23 cellular contexts compared by ENCODE assay signal in the genomic region with DNA sequence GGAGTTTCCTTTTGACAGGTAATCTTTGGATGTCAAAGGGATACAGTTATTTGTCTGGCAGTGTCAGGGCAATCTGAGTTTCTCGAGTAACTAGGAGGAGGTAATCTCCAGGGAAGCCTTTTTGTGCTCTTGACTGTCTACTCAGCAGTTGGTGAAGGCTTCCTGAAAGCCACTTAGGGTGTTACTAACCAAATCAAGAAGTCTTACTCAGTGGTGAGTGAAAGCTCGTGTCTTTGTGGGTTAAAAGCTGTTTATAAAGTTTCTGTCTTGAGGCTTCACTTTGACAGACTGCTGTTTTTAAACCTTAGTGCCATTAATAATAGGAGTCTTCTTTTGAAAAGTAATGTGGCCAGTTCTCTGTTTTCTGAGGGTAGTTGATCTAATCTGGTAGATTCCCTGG. TPM values are rescaled to one million over a fixed set of nuclear protein-coding genes. Genes with fewer than 3 reads are reported as not detected.
DNase-seq lines count a peak whose midpoint lies in the region; ATAC-seq, FAIRE-seq and TF ChIP-seq lines count a peak whose summit lies in the region.
"Had no signal": no experiment of that assay in that cellular context is flagged by ENCODE, and none has a peak within 500 bp of the region (broad histone marks: within the 10 kb centered on the region; RNA-seq: fewer than 3 reads in every experiment).

No MANE protein-coding gene starts in this region.

- H3K9ac ChIP-seq in H1 (replicated peaks in 1 of 4; ENCODE audit: extremely low read depth in 1 of 4, low read depth in 3 of 4, low read length in 3 of 4) = no peak overlapping the region
- no peak overlapping the region for H3K9ac ChIP-seq in neural cell (ENCODE audit: low read length)
- H3K9ac ChIP-seq: KMS-11 had no signal

- WGBS in H1 (ENCODE audit: extremely low coverage in 1 of 2, insufficient coverage in 1 of 2, insufficient read length in 1 of 2, insufficient replicate concordance in 2 of 2, low coverage in 1 of 2, low lambda C conversion rate in 2 of 2, missing lambda C conversion rate in 1 of 2), 2 experiments = 49% methylated on average over 2 of the region's 2 CpGs; no CpG with 5 or more reads in 1 of the 2 experiments

- POLR2A ChIA-PET in H1 (lab: Charles Lee; ENCODE audit: partially characterized antibody) (interaction anchor here (1.7 kb wide), 1 partner anchor 23 kb away, joined by 4 read pairs; no protein-coding TSS in a partner anchor), GM10248 (lab: Yijun Ruan, JAX) (no interaction called here)

- H3K9me2 ChIP-seq in neural cell (ENCODE audit: insufficient read depth, low read length) = no peaks in the 10 kb centered on the region

- H4K91ac ChIP-seq in H1 (replicated peaks; ENCODE audit: insufficient read length, low read length) = no peak overlapping the region

- H2BK120ac ChIP-seq in H1 (replicated peaks; ENCODE audit: low read depth, low read length) = no peak overlapping the region

- no peak overlapping the region for H3K23ac ChIP-seq in H1 (ENCODE audit: insufficient read length)

- H4K5ac ChIP-seq in H1 (ENCODE audit: insufficient read length, low read depth, low read length) = no peak overlapping the region

- H3K79me2 ChIP-seq in H1 (ENCODE audit: control insufficient read depth in 1 of 2, insufficient read depth in 2 of 2, low read length in 2 of 2) (no peaks in the 10 kb centered on the region), neural cell (replicated peaks; ENCODE audit: insufficient read depth, low read length) (no peaks in the 10 kb centered on the region)

- no peaks in the 10 kb centered on the region for H3K9me3 ChIP-seq in H1 (ENCODE audit: insufficient read depth in 2 of 2, low read depth in 1 of 2, low read length in 1 of 2)
- H3K9me3 ChIP-seq in neural cell (ENCODE audit: low read length) = no peaks in the 10 kb centered on the region
- H3K9me3 ChIP-seq: right lobe of liver had no signal

- H4K20me1 ChIP-seq in H1 (replicated peaks in 1 of 2; ENCODE audit: control insufficient read depth in 1 of 2, insufficient read depth in 2 of 2, low read length in 2 of 2) (peaks cover 0 to 2% of the 10 kb centered on the region in 2 experiments), neural cell (ENCODE audit: insufficient read depth) (no peaks in the 10 kb centered on the region)

- H3K4me3 ChIP-seq in H1 (ENCODE audit: extremely low read depth in 1 of 4, insufficient read depth in 2 of 4, low read depth in 3 of 4, low read length in 4 of 4) = peak overlapping the region in 2 of 4 experiments; percentile 10 to 83; a peak in 2 of 8 replicates
- peak overlapping the region; percentile 76 for H3K4me3 ChIP-seq in neural cell (ENCODE audit: low read length)
- H3K4me3 ChIP-seq: right lobe of liver had no signal

- H3K4me1 ChIP-seq in H1 (replicated peaks in 1 of 4; ENCODE audit: control insufficient read depth in 3 of 4, insufficient read depth in 4 of 4, low read length in 3 of 4) = peaks cover 0 to 7% (median 4%) of the 10 kb centered on the region in 4 experiments; a peak in 2 of 7 replicates

- H3K27ac ChIP-seq in H1 (ENCODE audit: low read depth, low read length) = no peak overlapping the region
- no peak overlapping the region for H3K27ac ChIP-seq in neural cell (ENCODE audit: low read length)
- H3K27ac ChIP-seq: epithelial cell of prostate, KMS-11, right lobe of liver had no signal

- H2AFZ ChIP-seq in H1 (ENCODE audit: low read length) = no peak overlapping the region
- H2AFZ ChIP-seq in neural cell (ENCODE audit: low read depth, low read length) = no peak overlapping the region

- H2BK15ac ChIP-seq in H1 (ENCODE audit: low read length) = no peak overlapping the region

- no peak overlapping the region for H2BK5ac ChIP-seq in H1 (ENCODE audit: low read depth, low read length)

- H3K79me1 ChIP-seq in H1 (ENCODE audit: low read depth, low read length) = no peaks in the 10 kb centered on the region

- TF ChIP-seq CTCF in GM10266 (IDR thresholded peaks at IDR 0.05; ENCODE audit: control insufficient read depth, insufficient read depth, low read depth, missing control alignments) (no peak), H1 (IDR thresholded peaks at IDR 0.05; ENCODE audit: control extremely low read depth in 1 of 3, insufficient read depth in 1 of 3, low read depth in 1 of 3, low read length in 3 of 3) (no peak), neural cell (IDR thresholded peaks at IDR 0.05; ENCODE audit: poor library complexity, severe bottlenecking) (no peak), GM10248 (IDR thresholded peaks at IDR 0.05; ENCODE audit: control extremely low read depth, extremely low read depth, low read depth, missing control alignments) (no peak)

- H2BK12ac ChIP-seq in H1 (ENCODE audit: low read depth, low read length) = no peak overlapping the region

- H3K36me3 ChIP-seq in H1 (ENCODE audit: control insufficient read depth in 2 of 4, insufficient read depth in 4 of 4, low read length in 3 of 4) (no peaks in the 10 kb centered on the region), neural cell (ENCODE audit: insufficient read depth, low read length) (no peaks in the 10 kb centered on the region)
- H3K36me3 ChIP-seq: right lobe of liver had no signal

- no peak overlapping the region for H3K4ac ChIP-seq in H1 (replicated peaks; ENCODE audit: insufficient read length, low read depth, low read length)

- no peak overlapping the region for H2BK20ac ChIP-seq in H1 (ENCODE audit: low read length)

- no peak overlapping the region for H2AK5ac ChIP-seq in H1 (ENCODE audit: low read depth, low read length)

- H4K8ac ChIP-seq in H1 (ENCODE audit: extremely low read depth, insufficient read depth, low read length) = no peak overlapping the region

- TF ChIP-seq RAD21 in H1 (IDR thresholded peaks at IDR 0.05 in 1 of 2, conservative IDR thresholded peaks at IDR 0.05 in 1 of 2; ENCODE audit: low read depth in 2 of 2, low read length in 2 of 2) (no peak), neural cell (conservative IDR thresholded peaks at IDR 0.05) (no peak)

- no peak for ATAC-seq in GM21367 (IDR thresholded peaks at IDR 0.05; ENCODE audit: unreplicated experiment)
- ATAC-seq: right lobe of liver had no signal

- H3F3A ChIP-seq in neural cell (ENCODE audit: insufficient read depth, low read length, poor library complexity, severe bottlenecking) = no peaks in the 10 kb centered on the region

- H3K27me3 ChIP-seq in H1 (replicated peaks in 1 of 4; ENCODE audit: control insufficient read depth in 3 of 4, extremely low read depth in 1 of 4, insufficient read depth in 3 of 4, low read length in 3 of 4) = peaks cover 14 to 45% (median 42%) of the 10 kb centered on the region in 4 experiments
- peaks cover 64% of the 10 kb centered on the region for H3K27me3 ChIP-seq in neural cell (ENCODE audit: insufficient read depth, low read depth, low read length)

- no peak overlapping the region for H3K18ac ChIP-seq in H1 (ENCODE audit: extremely low read depth, low read length)

- no peak for FAIRE-seq in H1 (lab: Jason Lieb, UNC)
- FAIRE-seq: HTR-8/SVneo had no signal

- CTCF ChIA-PET in H1 (lab: Charles Lee; ENCODE audit: partially characterized antibody) = interaction anchor here (0.7 to 1.1 kb wide), 5 partner anchors 10 to 344 kb away, joined by 3 to 4 read pairs (median 3); no protein-coding TSS in a partner anchor
- CTCF ChIA-PET in GM10248 (lab: Yijun Ruan, JAX) = interaction anchor here (0.8 to 1.5 kb wide), 2 partner anchors 10 to 11 kb away, joined by 3 read pairs; no protein-coding TSS in a partner anchor

- H3K4me2 ChIP-seq in H1 (ENCODE audit: insufficient read depth in 1 of 2, low read depth in 2 of 2, low read length in 2 of 2) (peak overlapping the region; percentile 84 to 99), neural cell (ENCODE audit: low read length) (peak overlapping the region; percentile 63)

- TF ChIP-seq POLR2A in H1 (IDR thresholded peaks at IDR 0.05; ENCODE audit: control extremely low read depth in 1 of 2, low read depth in 2 of 2, low read length in 2 of 2) = no peak

- H3K23me2 ChIP-seq in H1 (ENCODE audit: low read depth, low read length) = peaks cover 18% of the 10 kb centered on the region

- no peak overlapping the region for H3K56ac ChIP-seq in H1 (replicated peaks; ENCODE audit: insufficient read length, low read depth, low read length)

- peak; percentile 27 for DNase-seq in GM10266 (ENCODE audit: extremely low spot score)
- DNase-seq in NCI-H2171 (lab: John Stamatoyannopoulos, UW) = peak; percentile 53
- DNase-seq in H1 (ENCODE audit: low read depth in 1 of 2, low spot score in 2 of 2) = no peak
- no peak for DNase-seq in activated CD4-positive, alpha-beta T cell treated with anti-CD3 and anti-CD28 coated beads for 1 hour
- no peak for DNase-seq in GM10248 (ENCODE audit: extremely low spot score)
- DNase-seq in SK-N-DZ (ENCODE audit: low spot score) = no peak
- DNase-seq: activated CD4-positive, alpha-beta T cell treated with anti-CD3 and anti-CD28 coated beads for 48 hours; activated CD8-positive, alpha-beta memory T cell treated with anti-CD3 and anti-CD28 coated beads for 24 hours; activated gamma-delta T cell treated with Interleukin-2 at 50 U/mL for 16 hours; activated T-cell treated with anti-CD3 and anti-CD28 coated beads, Interleukin-2, amount 50 U/mL, for 24 hours; DMS53; GDM1; NCI-H526 treated with DMSO at 0.1 percent for 48 hours; right lobe of liver; stimulated activated CD4-positive, alpha-beta T cell treated with anti-CD3 and anti-CD28 coated beads, Interleukin-2, amount 100 ng/mL, for 48 hours; trophoblast cell had no signal

- H3K14ac ChIP-seq in H1 (ENCODE audit: insufficient read length) = no peak overlapping the region

- TF ChIP-seq EP300 in H1 (IDR thresholded peaks at IDR 0.05; ENCODE audit: borderline replicate concordance in 1 of 2, low read depth in 2 of 2, low read length in 2 of 2) (no peak), neural cell (conservative IDR thresholded peaks at IDR 0.05; ENCODE audit: poor library complexity, severe bottlenecking) (peak; percentile 64)

TF ChIP-seq in H1, 55 proteins besides CTCF, POLR2A, EP300 and RAD21 (continues in another document):
- TF ChIP-seq MAFK (IDR thresholded peaks at IDR 0.05; ENCODE audit: low read depth, low read length) = no peak
- no peak for TF ChIP-seq ASH2L (IDR thresholded peaks at IDR 0.05; ENCODE audit: low read length)

TF ChIP-seq in neural cell, 6 proteins besides CTCF, POLR2A, EP300 and RAD21 (continues in another document):
- no peak for TF ChIP-seq TAF1 (IDR thresholded peaks at IDR 0.05; ENCODE audit: low read depth)

RNA-seq across cellular contexts. Expression of gene THSD7B, which starts 1.7 kb away (rescaled TPM):
- total RNA-seq in H1 (2021; fragmentation: NEBNext Ultra II Directional; extraction: Animal tissue kit (Norgen Biotek cat#: 25700)) = 2.2 and 2.9 TPM in 2 replicates
- 0.50 and 0.60 TPM in 2 replicates for polyA plus RNA-seq in H1 (2011; rRNA removed)
- 0.76 TPM for polyA plus RNA-seq in H1 (2011; cell fraction: cytosol; rRNA removed)
- polyA plus RNA-seq in H1 (2011; cell fraction: nucleus; rRNA removed) = 1.4 TPM
- 0.75 to 1.1 TPM (median 1.1 TPM) in 4 replicates for polyA plus RNA-seq in H1 (2012, experiment 1 of 2)
- polyA plus RNA-seq in H1 (2012, experiment 2 of 2) = 0.04 TPM
- polyA plus RNA-seq in H1 (2013, experiment 1 of 2) = 0.83 TPM
- polyA plus RNA-seq in H1 (2013, experiment 2 of 2) = 0.79 TPM
- 4.4 and 7.8 TPM in 2 replicates for polyA minus RNA-seq in H1 (2011; rRNA and poly(A)+ RNA removed)
- 1.8 TPM for polyA minus RNA-seq in H1 (2011; cell fraction: cytosol; rRNA and poly(A)+ RNA removed)
- polyA minus RNA-seq in H1 (2011; cell fraction: nucleus; rRNA and poly(A)+ RNA removed) = 10.4 TPM
- 0.46 and 1.6 TPM in 2 replicates for polyA plus RNA-seq in neural cell
- polyA minus RNA-seq in neural cell = 1.9 and 3.8 TPM in 2 replicates
- 4.8 and 5.5 TPM in 2 replicates for polyA plus RNA-seq in SK-N-DZ (2014; cell fraction: cytosol; rRNA removed)
- polyA plus RNA-seq in SK-N-DZ (2014; cell fraction: nucleus; rRNA removed) = 4.1 and 4.5 TPM in 2 replicates
- total RNA-seq: lung microvascular endothelial cell; T-helper 2 cell treated with Interferon-gamma antibody and Interleukin-4, amounts not matched to agents 100 ng/mL and 5 ng/mL, for 36 hours had no signal

Comparison
In these comparisons a context has a peak if more than half of its experiments do, and no peak if none do; other contexts are left out.
1. DNase-seq: peak in GM10266 (single experiment) and NCI-H2171 (single experiment); none in H1 (0 of 2), activated CD4-positive, alpha-beta T cell treated with anti-CD3 and anti-CD28 coated beads for 1 hour (single experiment), GM10248 (single experiment) and SK-N-DZ (single experiment).